Comparison of ENCODE assay signal across 31 cellular contexts in the genomic region with DNA sequence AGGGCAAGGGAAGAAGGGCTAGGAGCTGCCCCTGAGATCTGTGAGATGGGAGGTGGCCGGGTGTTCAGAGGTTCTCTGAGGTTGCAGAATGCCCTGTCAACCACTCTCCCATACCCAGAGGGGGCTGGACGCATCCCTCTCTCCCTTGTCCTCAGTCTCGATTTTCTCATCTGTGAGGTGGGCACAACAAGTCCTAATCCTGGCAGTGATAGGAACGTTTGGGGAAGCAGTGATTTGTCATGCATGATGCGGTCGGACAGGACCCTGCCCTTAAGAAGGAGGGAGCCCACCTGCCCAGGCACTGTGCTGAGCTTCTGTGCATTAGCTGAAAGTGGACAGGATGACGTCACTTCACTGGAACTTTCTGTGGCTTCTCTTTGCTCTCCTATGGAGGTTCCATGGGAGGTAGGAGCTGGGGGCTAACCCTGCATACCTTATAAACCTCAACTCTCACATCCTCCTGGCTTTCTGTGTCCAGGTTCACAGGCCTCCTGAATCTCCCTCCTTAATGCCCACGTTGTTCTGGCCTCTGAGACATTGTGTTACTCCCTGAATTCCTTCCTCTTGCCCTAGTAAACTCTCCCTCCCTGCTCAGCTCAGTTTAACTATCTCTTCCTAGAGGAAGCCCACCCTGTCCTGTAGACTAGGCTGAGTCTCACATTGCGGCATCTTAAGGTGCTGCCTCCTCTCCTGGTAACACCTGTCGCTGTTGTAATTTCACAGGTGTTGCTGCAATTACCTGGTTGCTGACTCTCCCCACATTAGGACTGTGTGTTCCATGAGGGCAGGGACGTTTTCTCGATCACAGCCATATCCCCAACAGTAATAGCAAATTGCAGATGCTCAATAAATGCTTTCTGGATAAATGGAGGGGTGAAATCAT. TPM values are rescaled to one million over a fixed set of nuclear protein-coding genes. Genes with fewer than 3 reads are reported as not detected.
DNase-seq lines count a peak whose midpoint lies in the region; ATAC-seq, FAIRE-seq and TF ChIP-seq lines count a peak whose summit lies in the region.
"Had no signal": no experiment of that assay in that cellular context is flagged by ENCODE, and none has a peak within 500 bp of the region (broad histone marks: within the 10 kb centered on the region; RNA-seq: fewer than 3 reads in every experiment).

No MANE protein-coding gene starts in this region.

- H3K9me3 ChIP-seq in astrocyte (ENCODE audit: insufficient read depth, low read depth, low read length) = no peaks in the 10 kb centered on the region
- H3K9me3 ChIP-seq in subcutaneous abdominal adipose tissue (ENCODE audit: control insufficient read depth in 5 of 5, low read length in 5 of 5) = no peaks in the 10 kb centered on the region
- H3K9me3 ChIP-seq: colonic mucosa, left lung, SJCRH30, spleen had no signal

- H4K20me1 ChIP-seq in astrocyte (ENCODE audit: insufficient read depth, low read length) = no peaks in the 10 kb centered on the region

- no peak for TF ChIP-seq CTCF in astrocyte (IDR thresholded peaks at IDR 0.05; ENCODE audit: insufficient read depth, low read depth, low read length)

- no peaks in the 10 kb centered on the region for H3K9me3 Mint-ChIP-seq in stimulated activated naive CD8-positive, alpha-beta T cell treated with anti-CD3 and anti-CD28 coated beads, Interleukin-15, amount 100 ng/mL, for 72 hours
- H3K9me3 Mint-ChIP-seq in astrocyte (ENCODE audit: unreplicated experiment) = no peaks in the 10 kb centered on the region
- H3K9me3 Mint-ChIP-seq: activated naive CD4-positive, alpha-beta T cell treated with anti-CD3 and anti-CD28 coated beads for 36 hours; activated T-helper 1 cell treated with anti-CD3 and anti-CD28 coated beads, Interleukin-12 subunit alpha, Interleukin-12 subunit beta, Interleukin-2, Interleukin-4 antibody, amounts not matched to agents 30 ng/mL and 10 ng/mL and 1 ng/mL, durations not matched to agents 14 hours and 24 hours and 36 hours; immature natural killer cell; mesothelial cell of epicardium; naive B cell had no signal

- no peaks in the 10 kb centered on the region for H3K79me2 ChIP-seq in astrocyte (ENCODE audit: insufficient read depth, low read length)
- H3K79me2 ChIP-seq: hepatocyte had no signal

- FAIRE-seq in astrocyte (lab: Jason Lieb, UNC) = no peak
- FAIRE-seq: GM19239, RCC 7860 had no signal

- H2AFZ ChIP-seq in astrocyte (ENCODE audit: low read depth, low read length) = no peak overlapping the region
- H2AFZ ChIP-seq: hepatocyte had no signal

- H3K4me1 ChIP-seq in astrocyte (ENCODE audit: insufficient read depth, low read length) (no peaks in the 10 kb centered on the region), subcutaneous abdominal adipose tissue (ENCODE audit: control insufficient read depth in 5 of 5, insufficient read depth in 5 of 5, low read length in 5 of 5) (peaks cover 16 to 77% (median 18%) of the 10 kb centered on the region in 5 donors)

- H3K27me3 Mint-ChIP-seq in stimulated activated naive CD8-positive, alpha-beta T cell treated with anti-CD3 and anti-CD28 coated beads, Interleukin-15, amount 100 ng/mL, for 72 hours = peaks cover 61% of the 10 kb centered on the region
- H3K27me3 Mint-ChIP-seq in astrocyte (ENCODE audit: low read depth, unreplicated experiment) = peaks cover 26% of the 10 kb centered on the region

- no peak overlapping the region for H3K4me3 ChIP-seq in astrocyte (ENCODE audit: insufficient read depth, low read depth, low read length)
- H3K4me3 ChIP-seq in subcutaneous abdominal adipose tissue (ENCODE audit: low read depth in 1 of 5, low read length in 5 of 5) = no peak overlapping the region
- H3K4me3 ChIP-seq: colonic mucosa, hepatocyte, left lung, SJCRH30, spleen had no signal

- no peak overlapping the region for H3K27ac ChIP-seq in astrocyte (ENCODE audit: low read depth, low read length)
- peak overlapping the region; percentile 71 for H3K27ac ChIP-seq in subcutaneous abdominal adipose tissue (ENCODE audit: low read depth, low read length)
- H3K27ac ChIP-seq: colonic mucosa, hepatocyte, HL-60, SJCRH30, spleen had no signal

- H3K9ac ChIP-seq in astrocyte (ENCODE audit: low read length) (no peak overlapping the region), subcutaneous abdominal adipose tissue (ENCODE audit: low read length in 5 of 5) (peak overlapping the region in 1 of 5 donors; percentile 17)

- no peak for DNase-seq in stimulated activated naive CD8-positive, alpha-beta T cell treated with anti-CD3 and anti-CD28 coated beads, Interleukin-15, Interleukin-2, amounts not matched to agents 100 U/mL and 50 U/mL, for 24 hours
- no peak for DNase-seq in stimulated activated naive CD8-positive, alpha-beta T cell treated with anti-CD3 and anti-CD28 coated beads, Interleukin-15, amount 100 ng/mL, for 72 hours
- DNase-seq in astrocyte (ENCODE audit: low read depth) (no peak), islet precursor cell (peak; percentile 87), NCI-H748 treated with DMSO at 0.1 percent for 48 hours (lab: John Stamatoyannopoulos, UW) (no peak), HK-2 (ENCODE audit: unreplicated experiment) (no peak)
- DNase-seq: activated CD4-positive, alpha-beta T cell treated with anti-CD3 and anti-CD28 coated beads, Interleukin-2, amount 50 U/mL, for 4 hours; activated CD4-positive, CD25-positive, alpha-beta regulatory T cell; activated naive CD4-positive, alpha-beta T cell treated with anti-CD3 and anti-CD28 coated beads for 36 hours; colonic mucosa; effector CD8-positive, alpha-beta T cell; GDM1; immature natural killer cell; left lung; naive B cell; NCI-H187; occipital lobe; SJCRH30; spleen; stimulated activated CD4-positive, alpha-beta T cell treated with anti-CD3 and anti-CD28 coated beads, Interleukin-2, amount 100 ng/mL, for 48 hours had no signal

- no peak overlapping the region for H3K4me3 Mint-ChIP-seq in stimulated activated naive CD8-positive, alpha-beta T cell treated with anti-CD3 and anti-CD28 coated beads, Interleukin-15, amount 100 ng/mL, for 72 hours
- H3K4me3 Mint-ChIP-seq in astrocyte (ENCODE audit: unreplicated experiment) = no peak overlapping the region
- H3K4me3 Mint-ChIP-seq: activated naive CD4-positive, alpha-beta T cell treated with anti-CD3 and anti-CD28 coated beads for 36 hours; activated T-helper 1 cell treated with anti-CD3 and anti-CD28 coated beads, Interleukin-12 subunit alpha, Interleukin-12 subunit beta, Interleukin-2, Interleukin-4 antibody, amounts not matched to agents 30 ng/mL and 10 ng/mL and 1 ng/mL, durations not matched to agents 14 hours and 24 hours and 36 hours; immature natural killer cell; mesothelial cell of epicardium had no signal

- no peaks in the 10 kb centered on the region for H3K36me3 Mint-ChIP-seq in astrocyte (ENCODE audit: low read depth, unreplicated experiment)
- H3K36me3 Mint-ChIP-seq: immature natural killer cell, mesothelial cell of epicardium, naive B cell had no signal

- H3K27ac Mint-ChIP-seq in stimulated activated naive CD8-positive, alpha-beta T cell treated with anti-CD3 and anti-CD28 coated beads, Interleukin-15, amount 100 ng/mL, for 72 hours = no peak overlapping the region
- peak overlapping the region; percentile 20 for H3K27ac Mint-ChIP-seq in astrocyte (ENCODE audit: unreplicated experiment)
- H3K27ac Mint-ChIP-seq: activated naive CD4-positive, alpha-beta T cell treated with anti-CD3 and anti-CD28 coated beads for 36 hours; activated T-helper 1 cell treated with anti-CD3 and anti-CD28 coated beads, Interleukin-12 subunit alpha, Interleukin-12 subunit beta, Interleukin-2, Interleukin-4 antibody, amounts not matched to agents 30 ng/mL and 10 ng/mL and 1 ng/mL, durations not matched to agents 14 hours and 24 hours and 36 hours; naive B cell had no signal

- peaks cover 11% of the 10 kb centered on the region for H3K27me3 ChIP-seq in astrocyte (ENCODE audit: insufficient read depth, low read length)
- peaks cover 2 to 27% (median 5%) of the 10 kb centered on the region in 5 donors for H3K27me3 ChIP-seq in subcutaneous abdominal adipose tissue (ENCODE audit: control insufficient read depth in 5 of 5, insufficient read depth in 4 of 5, low read length in 5 of 5)

- peak; percentile 19 for ATAC-seq in stimulated activated naive CD8-positive, alpha-beta T cell treated with anti-CD3 and anti-CD28 coated beads, Interleukin-15, Interleukin-2, amounts not matched to agents 100 U/mL and 50 U/mL, for 24 hours
- no peak for ATAC-seq in stimulated activated naive CD8-positive, alpha-beta T cell treated with anti-CD3 and anti-CD28 coated beads, Interleukin-15, amount 100 ng/mL, for 72 hours
- ATAC-seq in GM19463 (IDR thresholded peaks at IDR 0.05; ENCODE audit: unreplicated experiment) = no peak
- ATAC-seq: HCT116, left lung had no signal

- peaks cover 4% of the 10 kb centered on the region for H3K4me1 Mint-ChIP-seq in stimulated activated naive CD8-positive, alpha-beta T cell treated with anti-CD3 and anti-CD28 coated beads, Interleukin-15, amount 100 ng/mL, for 72 hours
- peaks cover 23% of the 10 kb centered on the region for H3K4me1 Mint-ChIP-seq in astrocyte (ENCODE audit: low read depth, unreplicated experiment)
- H3K4me1 Mint-ChIP-seq: immature natural killer cell had no signal

- H3K36me3 ChIP-seq in astrocyte (ENCODE audit: insufficient read depth, low read length) = no peaks in the 10 kb centered on the region
- H3K36me3 ChIP-seq in subcutaneous abdominal adipose tissue (ENCODE audit: control insufficient read depth in 5 of 5, insufficient read depth in 5 of 5, low read length in 5 of 5) = no peaks in the 10 kb centered on the region
- H3K36me3 ChIP-seq: colonic mucosa, left lung, SJCRH30, spleen had no signal

- H3K4me2 ChIP-seq in astrocyte (ENCODE audit: low read length) = no peak overlapping the region
- H3K4me2 ChIP-seq: hepatocyte had no signal

RNA-seq across cellular contexts. Expression of gene CSNK2A1, which starts 30.1 kb away (rescaled TPM):
- total RNA-seq in astrocyte = 226 and 237 TPM in 2 replicates

RNA-seq across cellular contexts. Expression of gene TCF15, which starts 36.5 kb away (rescaled TPM):
- total RNA-seq in astrocyte = not detected in 2 replicates
- total RNA-seq: activated naive CD4-positive, alpha-beta T cell treated with anti-CD3 and anti-CD28 coated beads for 36 hours; fibroblast of villous mesenchyme; hepatocyte; renal cortical epithelial cell; SJCRH30 had no signal
